1 cellular context compared by ENCODE assay signal in genomic region chr6:7138921-7139358, GRCh38.
A peak's percentile ranks its signal among the peaks of the same experiment; 100 is the strongest.
TF ChIP-seq lines count a peak whose summit lies in the region.

No MANE protein-coding gene starts in this region.

TF ChIP-seq in HepG2, 621 proteins besides CTCF, POLR2A, EP300 and RAD21 (continued from another document and continues in another):
- TF ChIP-seq PAX8 (CRISPR knock-in tag; IDR thresholded peaks at IDR 0.05; ENCODE audit: borderline replicate concordance) (no peak), PBX3 (CRISPR knock-in tag; IDR thresholded peaks at IDR 0.05; ENCODE audit: borderline replicate concordance) (no peak), ZFYVE20 (CRISPR knock-in tag; IDR thresholded peaks at IDR 0.05; ENCODE audit: borderline replicate concordance, low read depth) (no peak), ZBTB26 (CRISPR knock-in tag; IDR thresholded peaks at IDR 0.05; ENCODE audit: borderline replicate concordance) (no peak), ZNF816 (CRISPR knock-in tag; IDR thresholded peaks at IDR 0.05; ENCODE audit: borderline replicate concordance) (no peak), MZF1 (CRISPR knock-in tag; IDR thresholded peaks at IDR 0.05; ENCODE audit: borderline replicate concordance) (no peak), ZNF652 (CRISPR knock-in tag; IDR thresholded peaks at IDR 0.05; ENCODE audit: borderline replicate concordance, low read depth) (0 out of 2 replicates have a peak, but pooled peaks have one; percentile 42), ZSCAN29 (CRISPR knock-in tag; conservative IDR thresholded peaks at IDR 0.05) (no peak), NCOR1 (IDR thresholded peaks at IDR 0.05; ENCODE audit: borderline replicate concordance, low read length) (no peak), EED (CRISPR knock-in tag; IDR thresholded peaks at IDR 0.05) (no peak), YY1 (IDR thresholded peaks at IDR 0.05; ENCODE audit: insufficient read depth, insufficient replicate concordance, low read depth, low read length) (no peak), ZBTB20 (CRISPR knock-in tag; IDR thresholded peaks at IDR 0.05; ENCODE audit: borderline replicate concordance, low read depth) (no peak), ZNF513 (CRISPR knock-in tag; conservative IDR thresholded peaks at IDR 0.05) (no peak), NCOA1 (CRISPR knock-in tag; IDR thresholded peaks at IDR 0.05) (no peak), LRRFIP1 (CRISPR knock-in tag; conservative IDR thresholded peaks at IDR 0.05) (no peak), ZNF570 (CRISPR knock-in tag; IDR thresholded peaks at IDR 0.05; ENCODE audit: borderline replicate concordance) (no peak), ADNP (CRISPR knock-in tag; IDR thresholded peaks at IDR 0.05) (no peak), ZNF589 (CRISPR knock-in tag; conservative IDR thresholded peaks at IDR 0.05) (no peak), ZSCAN22 (CRISPR knock-in tag; IDR thresholded peaks at IDR 0.05) (no peak), MTF2 (CRISPR knock-in tag; IDR thresholded peaks at IDR 0.05; ENCODE audit: borderline replicate concordance) (no peak), ZNF773 (CRISPR knock-in tag; IDR thresholded peaks at IDR 0.05; ENCODE audit: borderline replicate concordance) (no peak), MED8 (CRISPR knock-in tag; IDR thresholded peaks at IDR 0.05; ENCODE audit: insufficient replicate concordance) (no peak), ZNF670 (CRISPR knock-in tag; IDR thresholded peaks at IDR 0.05; ENCODE audit: borderline replicate concordance) (no peak), SNAPC4 (CRISPR knock-in tag; IDR thresholded peaks at IDR 0.05) (no peak), PRPF4 (IDR thresholded peaks at IDR 0.05; ENCODE audit: low read depth, low read length, poor library complexity, severe bottlenecking) (peak; percentile 62), TAF15 (IDR thresholded peaks at IDR 0.05; ENCODE audit: low read depth, low read length, poor library complexity, severe bottlenecking) (no peak), ZNF564 (CRISPR knock-in tag; IDR thresholded peaks at IDR 0.05) (no peak), ARNTL (CRISPR knock-in tag; IDR thresholded peaks at IDR 0.05) (no peak)
- TF ChIP-seq, protein P1, sequence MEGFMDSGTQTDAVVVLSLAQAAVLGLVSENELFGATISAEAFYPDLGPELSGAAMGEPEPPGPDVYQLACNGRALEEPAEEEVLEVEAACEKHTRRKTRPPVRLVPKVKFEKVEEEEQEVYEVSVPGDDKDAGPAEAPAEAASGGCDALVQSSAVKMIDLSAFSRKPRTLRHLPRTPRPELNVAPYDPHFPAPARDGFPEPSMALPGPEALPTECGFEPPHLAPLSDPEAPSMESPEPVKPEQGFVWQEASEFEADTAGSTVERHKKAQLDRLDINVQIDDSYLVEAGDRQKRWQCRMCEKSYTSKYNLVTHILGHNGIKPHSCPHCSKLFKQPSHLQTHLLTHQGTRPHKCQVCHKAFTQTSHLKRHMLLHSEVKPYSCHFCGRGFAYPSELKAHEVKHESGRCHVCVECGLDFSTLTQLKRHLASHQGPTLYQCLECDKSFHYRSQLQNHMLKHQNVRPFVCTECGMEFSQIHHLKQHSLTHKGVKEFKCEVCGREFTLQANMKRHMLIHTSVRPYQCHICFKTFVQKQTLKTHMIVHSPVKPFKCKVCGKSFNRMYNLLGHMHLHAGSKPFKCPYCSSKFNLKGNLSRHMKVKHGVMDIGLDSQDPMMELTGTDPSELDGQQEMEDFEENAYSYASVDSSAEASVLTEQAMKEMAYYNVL (CRISPR knock-in tag; IDR thresholded peaks at IDR 0.05; ENCODE audit: borderline replicate concordance) = peak; percentile 79; the same call in 1 of the 2 replicates
- TF ChIP-seq, protein P2, sequence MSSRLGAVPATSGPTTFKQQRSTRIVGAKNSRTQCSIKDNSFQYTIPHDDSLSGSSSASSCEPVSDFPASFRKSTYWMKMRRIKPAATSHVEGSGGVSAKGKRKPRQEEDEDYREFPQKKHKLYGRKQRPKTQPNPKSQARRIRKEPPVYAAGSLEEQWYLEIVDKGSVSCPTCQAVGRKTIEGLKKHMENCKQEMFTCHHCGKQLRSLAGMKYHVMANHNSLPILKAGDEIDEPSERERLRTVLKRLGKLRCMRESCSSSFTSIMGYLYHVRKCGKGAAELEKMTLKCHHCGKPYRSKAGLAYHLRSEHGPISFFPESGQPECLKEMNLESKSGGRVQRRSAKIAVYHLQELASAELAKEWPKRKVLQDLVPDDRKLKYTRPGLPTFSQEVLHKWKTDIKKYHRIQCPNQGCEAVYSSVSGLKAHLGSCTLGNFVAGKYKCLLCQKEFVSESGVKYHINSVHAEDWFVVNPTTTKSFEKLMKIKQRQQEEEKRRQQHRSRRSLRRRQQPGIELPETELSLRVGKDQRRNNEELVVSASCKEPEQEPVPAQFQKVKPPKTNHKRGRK (CRISPR knock-in tag; IDR thresholded peaks at IDR 0.05) = no peak
- TF ChIP-seq, protein P3, sequence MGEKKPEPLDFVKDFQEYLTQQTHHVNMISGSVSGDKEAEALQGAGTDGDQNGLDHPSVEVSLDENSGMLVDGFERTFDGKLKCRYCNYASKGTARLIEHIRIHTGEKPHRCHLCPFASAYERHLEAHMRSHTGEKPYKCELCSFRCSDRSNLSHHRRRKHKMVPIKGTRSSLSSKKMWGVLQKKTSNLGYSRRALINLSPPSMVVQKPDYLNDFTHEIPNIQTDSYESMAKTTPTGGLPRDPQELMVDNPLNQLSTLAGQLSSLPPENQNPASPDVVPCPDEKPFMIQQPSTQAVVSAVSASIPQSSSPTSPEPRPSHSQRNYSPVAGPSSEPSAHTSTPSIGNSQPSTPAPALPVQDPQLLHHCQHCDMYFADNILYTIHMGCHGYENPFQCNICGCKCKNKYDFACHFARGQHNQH (CRISPR knock-in tag; IDR thresholded peaks at IDR 0.05) = peak; percentile 85; the same call in 1 of the 2 replicates
- TF ChIP-seq, protein P4, sequence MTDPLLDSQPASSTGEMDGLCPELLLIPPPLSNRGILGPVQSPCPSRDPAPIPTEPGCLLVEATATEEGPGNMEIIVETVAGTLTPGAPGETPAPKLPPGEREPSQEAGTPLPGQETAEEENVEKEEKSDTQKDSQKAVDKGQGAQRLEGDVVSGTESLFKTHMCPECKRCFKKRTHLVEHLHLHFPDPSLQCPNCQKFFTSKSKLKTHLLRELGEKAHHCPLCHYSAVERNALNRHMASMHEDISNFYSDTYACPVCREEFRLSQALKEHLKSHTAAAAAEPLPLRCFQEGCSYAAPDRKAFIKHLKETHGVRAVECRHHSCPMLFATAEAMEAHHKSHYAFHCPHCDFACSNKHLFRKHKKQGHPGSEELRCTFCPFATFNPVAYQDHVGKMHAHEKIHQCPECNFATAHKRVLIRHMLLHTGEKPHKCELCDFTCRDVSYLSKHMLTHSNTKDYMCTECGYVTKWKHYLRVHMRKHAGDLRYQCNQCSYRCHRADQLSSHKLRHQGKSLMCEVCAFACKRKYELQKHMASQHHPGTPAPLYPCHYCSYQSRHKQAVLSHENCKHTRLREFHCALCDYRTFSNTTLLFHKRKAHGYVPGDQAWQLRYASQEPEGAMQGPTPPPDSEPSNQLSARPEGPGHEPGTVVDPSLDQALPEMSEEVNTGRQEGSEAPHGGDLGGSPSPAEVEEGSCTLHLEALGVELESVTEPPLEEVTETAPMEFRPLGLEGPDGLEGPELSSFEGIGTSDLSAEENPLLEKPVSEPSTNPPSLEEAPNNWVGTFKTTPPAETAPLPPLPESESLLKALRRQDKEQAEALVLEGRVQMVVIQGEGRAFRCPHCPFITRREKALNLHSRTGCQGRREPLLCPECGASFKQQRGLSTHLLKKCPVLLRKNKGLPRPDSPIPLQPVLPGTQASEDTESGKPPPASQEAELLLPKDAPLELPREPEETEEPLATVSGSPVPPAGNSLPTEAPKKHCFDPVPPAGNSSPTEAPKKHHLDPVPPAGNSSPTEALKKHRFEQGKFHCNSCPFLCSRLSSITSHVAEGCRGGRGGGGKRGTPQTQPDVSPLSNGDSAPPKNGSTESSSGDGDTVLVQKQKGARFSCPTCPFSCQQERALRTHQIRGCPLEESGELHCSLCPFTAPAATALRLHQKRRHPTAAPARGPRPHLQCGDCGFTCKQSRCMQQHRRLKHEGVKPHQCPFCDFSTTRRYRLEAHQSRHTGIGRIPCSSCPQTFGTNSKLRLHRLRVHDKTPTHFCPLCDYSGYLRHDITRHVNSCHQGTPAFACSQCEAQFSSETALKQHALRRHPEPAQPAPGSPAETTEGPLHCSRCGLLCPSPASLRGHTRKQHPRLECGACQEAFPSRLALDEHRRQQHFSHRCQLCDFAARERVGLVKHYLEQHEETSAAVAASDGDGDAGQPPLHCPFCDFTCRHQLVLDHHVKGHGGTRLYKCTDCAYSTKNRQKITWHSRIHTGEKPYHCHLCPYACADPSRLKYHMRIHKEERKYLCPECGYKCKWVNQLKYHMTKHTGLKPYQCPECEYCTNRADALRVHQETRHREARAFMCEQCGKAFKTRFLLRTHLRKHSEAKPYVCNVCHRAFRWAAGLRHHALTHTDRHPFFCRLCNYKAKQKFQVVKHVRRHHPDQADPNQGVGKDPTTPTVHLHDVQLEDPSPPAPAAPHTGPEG (CRISPR knock-in tag; IDR thresholded peaks at IDR 0.05) = no peak
